In the genomic region with DNA sequence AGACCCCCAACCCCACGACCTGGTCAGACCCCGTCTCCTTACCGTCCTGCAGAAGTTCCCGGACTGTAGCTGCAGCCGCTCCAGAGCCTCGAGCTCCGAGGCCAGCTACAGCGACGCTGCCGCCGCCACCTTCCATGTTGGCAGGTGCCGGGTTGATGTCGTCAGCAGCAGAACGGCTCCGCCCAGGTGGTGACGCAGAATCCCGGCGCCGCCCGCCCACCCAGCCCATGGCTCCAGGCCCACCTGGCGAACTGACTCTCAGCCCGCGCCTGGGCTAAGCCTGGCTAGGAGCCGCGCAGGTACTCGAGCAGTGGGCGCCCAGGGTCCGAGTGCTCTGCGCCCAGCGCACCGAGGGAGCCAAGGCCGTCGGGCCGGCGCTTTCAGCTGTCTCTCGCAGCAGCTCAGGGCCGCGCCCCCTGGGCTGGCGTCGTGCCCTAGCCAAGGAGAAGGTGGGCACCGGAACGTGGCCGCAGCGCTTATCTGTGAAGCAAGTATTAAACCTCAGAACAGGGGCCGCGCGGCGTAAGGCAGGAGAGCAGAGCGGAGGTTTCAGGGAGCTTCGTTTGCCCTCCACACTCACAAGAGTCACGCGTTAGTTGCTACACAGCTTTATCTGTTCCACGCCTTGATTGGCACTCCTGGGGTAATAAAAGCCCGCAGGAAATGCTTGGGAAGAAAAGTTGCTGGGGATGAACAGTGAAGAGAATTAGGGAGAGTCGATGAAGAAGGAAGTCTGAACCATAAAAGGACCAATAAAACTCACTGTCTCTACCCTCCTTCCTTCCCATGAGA, we compare ENCODE assay signal across 8 cellular contexts. TPM values are rescaled to one million over a fixed set of nuclear protein-coding genes. Genes with fewer than 3 reads are reported as not detected.
DNase-seq lines count a peak whose midpoint lies in the region; ATAC-seq and TF ChIP-seq lines count a peak whose summit lies in the region.

A gene (minus strand): TSS at position 160 of the 792 bp plus-strand sequence. CDS start 24 bp downstream, at position 136.
A gene with protein sequence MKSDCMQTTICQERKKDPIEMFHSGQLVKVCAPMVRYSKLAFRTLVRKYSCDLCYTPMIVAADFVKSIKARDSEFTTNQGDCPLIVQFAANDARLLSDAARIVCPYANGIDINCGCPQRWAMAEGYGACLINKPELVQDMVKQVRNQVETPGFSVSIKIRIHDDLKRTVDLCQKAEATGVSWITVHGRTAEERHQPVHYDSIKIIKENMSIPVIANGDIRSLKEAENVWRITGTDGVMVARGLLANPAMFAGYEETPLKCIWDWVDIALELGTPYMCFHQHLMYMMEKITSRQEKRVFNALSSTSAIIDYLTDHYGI (plus strand): TSS at position 211 of the 792 bp plus-strand sequence. CDS start 3,100 bp downstream, outside the sequence.

- peak within 1 kb of the TSS; percentile 63 for H3K4me3 ChIP-seq in AG09309 (ENCODE audit: control insufficient read depth, low read depth, low read length)

- H3K36me3 Mint-ChIP-seq in activated CD4-positive, alpha-beta T cell treated with anti-CD3 and anti-CD28 coated beads for 36 hours (ENCODE audit: low read depth) = peaks cover 19% of the 10 kb centered on the region
- H3K36me3 Mint-ChIP-seq in chondrocyte (ENCODE audit: low read depth) = no peaks in the 10 kb centered on the region

- peak; percentile 98 for ATAC-seq in GM18909 (IDR thresholded peaks at IDR 0.05; ENCODE audit: poor library complexity, unreplicated experiment)
- peak; percentile 93 for ATAC-seq in HG03139 (IDR thresholded peaks at IDR 0.05; ENCODE audit: unreplicated experiment)
- peak; percentile 88 for ATAC-seq in activated CD4-positive, alpha-beta T cell treated with anti-CD3 and anti-CD28 coated beads for 36 hours

- intact Hi-C loops in activated CD4-positive, alpha-beta T cell treated with anti-CD3 and anti-CD28 coated beads for 36 hours (cut with DNase I, micrococcal nuclease) = loop anchor here (1.0 to 10.0 kb wide), 11 partner anchors 16 to 1277 kb away; a partner anchor contains a TSS

- no peak for TF ChIP-seq CTCF in AG09309 (IDR thresholded peaks at IDR 0.05; ENCODE audit: control insufficient read depth, insufficient read depth, low read depth, low read length, missing control alignments)
- TF ChIP-seq CTCF in chondrocyte (IDR thresholded peaks at IDR 0.05) = no peak

- no peaks in the 10 kb centered on the region for H3K27me3 Mint-ChIP-seq in activated CD4-positive, alpha-beta T cell treated with anti-CD3 and anti-CD28 coated beads for 36 hours
- no peaks in the 10 kb centered on the region for H3K27me3 Mint-ChIP-seq in chondrocyte (ENCODE audit: low read depth)

- H3K4me3 Mint-ChIP-seq in activated CD4-positive, alpha-beta T cell treated with anti-CD3 and anti-CD28 coated beads for 36 hours = peak within 1 kb of the TSS; percentile 85
- H3K4me3 Mint-ChIP-seq in chondrocyte (ENCODE audit: unreplicated experiment) = peak within 1 kb of the TSS; percentile 92

- H3K4me1 Mint-ChIP-seq in activated CD4-positive, alpha-beta T cell treated with anti-CD3 and anti-CD28 coated beads for 36 hours = peaks cover 62% of the 10 kb centered on the region
- H3K4me1 Mint-ChIP-seq in chondrocyte (ENCODE audit: low read depth) = peaks cover 58% of the 10 kb centered on the region

- POLR2A ChIA-PET in activated CD4-positive, alpha-beta T cell treated with anti-CD3 and anti-CD28 coated beads for 36 hours (lab: Charles Lee) = interaction anchor here (1.5 kb wide), 1 partner anchor 15 kb away, joined by 4 read pairs; no protein-coding TSS in a partner anchor

- H3K27ac Mint-ChIP-seq in activated CD4-positive, alpha-beta T cell treated with anti-CD3 and anti-CD28 coated beads for 36 hours = peak within 1 kb of the TSS; percentile 94
- peak within 1 kb of the TSS; percentile 86 for H3K27ac Mint-ChIP-seq in chondrocyte (ENCODE audit: unreplicated experiment)

- CTCF ChIA-PET in activated CD4-positive, alpha-beta T cell treated with anti-CD3 and anti-CD28 coated beads for 36 hours (lab: Charles Lee) = interaction anchor here (0.7 to 1.6 kb wide), 5 partner anchors 10 to 180 kb away, joined by 3 to 6 read pairs (median 4); a partner anchor contains a TSS

- no peaks in the 10 kb centered on the region for H3K9me3 Mint-ChIP-seq in activated CD4-positive, alpha-beta T cell treated with anti-CD3 and anti-CD28 coated beads for 36 hours (ENCODE audit: low read depth)
- no peaks in the 10 kb centered on the region for H3K9me3 Mint-ChIP-seq in chondrocyte (ENCODE audit: low read depth)

- DNase-seq in AG09309 (ENCODE audit: low read depth) (no peak), NCI-H345 (lab: John Stamatoyannopoulos, UW) (peak; percentile 86), chondrocyte (ENCODE audit: low spot score) (no peak), kidney tubule cell (ENCODE audit: low spot score) (peak; percentile 84)
- DNase-seq in activated CD4-positive, alpha-beta T cell treated with anti-CD3 and anti-CD28 coated beads for 36 hours = peak; percentile 92
- peak; percentile 60 to 79 (median 75) for DNase-seq in stimulated activated CD4-positive, alpha-beta T cell treated with anti-CD3 and anti-CD28 coated beads, Interleukin-1b, Interleukin-23, amount 100 ng/mL, for 24 hours (ENCODE audit: low read depth in 4 of 4, low spot score in 1 of 4)

RNA-seq across cellular contexts. Expression of the first gene that starts in this region (rescaled TPM):
- total RNA-seq in activated CD4-positive, alpha-beta T cell treated with anti-CD3 and anti-CD28 coated beads for 36 hours = 10 to 100 TPM; 34.1 to 35.5 TPM
- total RNA-seq in chondrocyte = 52.8 to 56.6 TPM (median 53.8 TPM) in 3 replicates

RNA-seq across cellular contexts. Expression of the second gene that starts in this region (rescaled TPM):
- 10 to 100 TPM; 12.8 to 13.3 TPM for total RNA-seq in activated CD4-positive, alpha-beta T cell treated with anti-CD3 and anti-CD28 coated beads for 36 hours
- 4.6 to 8.8 TPM (median 4.9 TPM) in 3 replicates for total RNA-seq in chondrocyte

Comparison
In these comparisons a context has a peak if more than half of its experiments do, and no peak if none do; other contexts are left out.
1. DNase-seq: peak in NCI-H345 (single experiment), activated CD4-positive, alpha-beta T cell treated with anti-CD3 and anti-CD28 coated beads for 36 hours (single experiment), kidney tubule cell (single experiment) and stimulated activated CD4-positive, alpha-beta T cell treated with anti-CD3 and anti-CD28 coated beads, Interleukin-1b, Interleukin-23, amount 100 ng/mL, for 24 hours (4 of 4); none in AG09309 (single experiment) and chondrocyte (single experiment).
2. Peak in every context shown above with its lines, with median percentiles within 50 percentile points of each other: ATAC-seq.